In genomic region chr3:155492841-155493240, GRCh38 we compare ENCODE assay signal across 32 cellular contexts.
"Had no signal": no experiment of that assay in that cellular context is flagged by ENCODE, and none has a peak within 500 bp of the region (broad histone marks: within the 10 kb centered on the region; RNA-seq: fewer than 3 reads in every experiment).

No MANE protein-coding gene starts in this region.

- FAIRE-seq: colon had no signal

- H3K36me3 ChIP-seq: ascending aorta, esophagus muscularis mucosa, gastrocnemius medialis, heart right ventricle, WERI-Rb-1 had no signal

- ATAC-seq: activated CD4-positive, CD25-positive, alpha-beta regulatory T cell treated with anti-CD3 and anti-CD28 coated beads, Interleukin-2, amount 50 U/mL, for 24 hours; activated CD8-positive, alpha-beta T cell treated with anti-CD3 and anti-CD28 coated beads for 36 hours; activated naive CD8-positive, alpha-beta T cell treated with anti-CD3 and anti-CD28 coated beads, Interleukin-2, amount 50 U/mL, for 24 hours; activated T-cell treated with anti-CD3 and anti-CD28 coated beads, Interleukin-2, amount 50 U/mL, for 4 hours; activated T-helper 17 cell treated with anti-CD3 and anti-CD28 coated beads, Interleukin-2, amount 50 U/mL, for 72 hours; body of pancreas; effector memory CD8-positive, alpha-beta T cell; foreskin keratinocyte; gastrocnemius medialis; heart right ventricle; T-helper 17 cell had no signal

- H3K36me3 Mint-ChIP-seq: activated naive CD4-positive, alpha-beta T cell treated with anti-CD3 and anti-CD28 coated beads, Interleukin-2, amount 50 U/mL, for 24 hours; activated naive CD8-positive, alpha-beta T cell treated with anti-CD3 and anti-CD28 coated beads for 36 hours had no signal

- H3K4me1 ChIP-seq: ascending aorta, body of pancreas, esophagus muscularis mucosa, foreskin keratinocyte, gastrocnemius medialis, heart right ventricle had no signal

- H3K4me1 Mint-ChIP-seq: activated naive CD4-positive, alpha-beta T cell treated with anti-CD3 and anti-CD28 coated beads, Interleukin-2, amount 50 U/mL, for 24 hours; activated T-helper 17 cell treated with anti-CD3 and anti-CD28 coated beads, Interleukin-2, amount 50 U/mL, for 72 hours had no signal

- H3K27ac Mint-ChIP-seq: activated B cell treated with CpG ODN at 0.5 μM for 24 hours; activated CD8-positive, alpha-beta T cell treated with anti-CD3 and anti-CD28 coated beads for 36 hours; activated naive CD4-positive, alpha-beta T cell treated with anti-CD3 and anti-CD28 coated beads for 36 hours; activated naive CD4-positive, alpha-beta T cell treated with anti-CD3 and anti-CD28 coated beads, Interleukin-2, amount 50 U/mL, for 24 hours; activated naive CD8-positive, alpha-beta T cell treated with anti-CD3 and anti-CD28 coated beads for 36 hours; activated naive CD8-positive, alpha-beta T cell treated with anti-CD3 and anti-CD28 coated beads, Interleukin-2, amount 50 U/mL, for 24 hours; activated T-helper 17 cell treated with anti-CD3 and anti-CD28 coated beads, Interleukin-2, amount 50 U/mL, for 72 hours; effector memory CD8-positive, alpha-beta T cell; T-helper 17 cell; T-helper 2 cell treated with Interferon-gamma antibody and Interleukin-4, amounts not matched to agents 5 μg/mL and 100 μg/mL, for 36 hours had no signal

- H3K4me3 Mint-ChIP-seq: activated B cell treated with CpG ODN at 0.5 μM for 24 hours; activated CD8-positive, alpha-beta T cell treated with anti-CD3 and anti-CD28 coated beads for 36 hours; activated naive CD4-positive, alpha-beta T cell treated with anti-CD3 and anti-CD28 coated beads for 36 hours; activated naive CD4-positive, alpha-beta T cell treated with anti-CD3 and anti-CD28 coated beads, Interleukin-2, amount 50 U/mL, for 24 hours; activated naive CD8-positive, alpha-beta T cell treated with anti-CD3 and anti-CD28 coated beads for 36 hours; activated naive CD8-positive, alpha-beta T cell treated with anti-CD3 and anti-CD28 coated beads, Interleukin-2, amount 50 U/mL, for 24 hours; activated T-cell treated with anti-CD3 and anti-CD28 coated beads, Interleukin-2, amount 50 U/mL, for 4 hours; activated T-helper 17 cell treated with anti-CD3 and anti-CD28 coated beads, Interleukin-2, amount 50 U/mL, for 72 hours; effector memory CD8-positive, alpha-beta T cell; T-helper 17 cell; T-helper 2 cell treated with Interferon-gamma antibody and Interleukin-4, amounts not matched to agents 5 μg/mL and 100 μg/mL, for 36 hours had no signal

- H3K27me3 ChIP-seq: ascending aorta, body of pancreas, esophagus muscularis mucosa, foreskin keratinocyte, gastrocnemius medialis, heart right ventricle had no signal

- H3K9me3 ChIP-seq: ascending aorta, body of pancreas, esophagus muscularis mucosa, gastrocnemius medialis, heart right ventricle had no signal

- DNase-seq: activated B cell treated with CpG ODN at 0.5 μM for 24 hours; activated CD4-positive, alpha-beta T cell treated with anti-CD3 and anti-CD28 coated beads for 48 hours; activated CD4-positive, alpha-beta T cell treated with anti-CD3 and anti-CD28 coated beads, Interleukin-2, amount 50 U/mL, for 1 hour; activated CD4-positive, alpha-beta T cell treated with anti-CD3 and anti-CD28 coated beads, Interleukin-2, amount 50 U/mL, for 48 hours; activated CD8-positive, alpha-beta memory T cell treated with anti-CD3 and anti-CD28 coated beads for 24 hours; activated CD8-positive, alpha-beta T cell treated with anti-CD3 and anti-CD28 coated beads for 36 hours; activated effector memory CD4-positive, alpha-beta T cell treated with anti-CD3 and anti-CD28 coated beads, Interleukin-2, amount 50 U/mL, for 16 hours; activated naive CD4-positive, alpha-beta T cell treated with anti-CD3 and anti-CD28 coated beads for 36 hours; activated naive CD8-positive, alpha-beta T cell treated with anti-CD3 and anti-CD28 coated beads for 36 hours; activated naive CD8-positive, alpha-beta T cell treated with anti-CD3 and anti-CD28 coated beads, Interleukin-2, amount 50 U/mL, for 24 hours; activated T-cell treated with anti-CD3 and anti-CD28 coated beads, Interleukin-2, amount 50 U/mL, for 4 hours; body of pancreas; caudate nucleus; cortex of kidney; dermis blood vessel endothelial cell; effector CD4-positive, alpha-beta T cell; effector memory CD8-positive, alpha-beta T cell; erythroblast; foreskin keratinocyte; gastrocnemius medialis; heart right ventricle; T-helper 1 cell; T-helper 17 cell; T1000; WERI-Rb-1 had no signal

- H3K4me3 ChIP-seq: ascending aorta, body of pancreas, esophagus muscularis mucosa, gastrocnemius medialis, heart right ventricle had no signal

- H3K27ac ChIP-seq: ascending aorta, body of pancreas, esophagus muscularis mucosa, foreskin keratinocyte, gastrocnemius medialis, heart right ventricle, WERI-Rb-1 had no signal

- H3K9me3 Mint-ChIP-seq: activated B cell treated with CpG ODN at 0.5 μM for 24 hours; activated CD8-positive, alpha-beta T cell treated with anti-CD3 and anti-CD28 coated beads for 36 hours; activated naive CD4-positive, alpha-beta T cell treated with anti-CD3 and anti-CD28 coated beads for 36 hours; activated naive CD4-positive, alpha-beta T cell treated with anti-CD3 and anti-CD28 coated beads, Interleukin-2, amount 50 U/mL, for 24 hours; activated naive CD8-positive, alpha-beta T cell treated with anti-CD3 and anti-CD28 coated beads for 36 hours; activated naive CD8-positive, alpha-beta T cell treated with anti-CD3 and anti-CD28 coated beads, Interleukin-2, amount 50 U/mL, for 24 hours; activated T-cell treated with anti-CD3 and anti-CD28 coated beads, Interleukin-2, amount 50 U/mL, for 4 hours; activated T-helper 17 cell treated with anti-CD3 and anti-CD28 coated beads, Interleukin-2, amount 50 U/mL, for 72 hours; T-helper 2 cell treated with Interferon-gamma antibody and Interleukin-4, amounts not matched to agents 5 μg/mL and 100 μg/mL, for 36 hours had no signal

- H3K27me3 Mint-ChIP-seq: activated B cell treated with CpG ODN at 0.5 μM for 24 hours; activated CD8-positive, alpha-beta T cell treated with anti-CD3 and anti-CD28 coated beads for 36 hours; activated naive CD4-positive, alpha-beta T cell treated with anti-CD3 and anti-CD28 coated beads, Interleukin-2, amount 50 U/mL, for 24 hours; activated naive CD8-positive, alpha-beta T cell treated with anti-CD3 and anti-CD28 coated beads for 36 hours; activated T-helper 17 cell treated with anti-CD3 and anti-CD28 coated beads, Interleukin-2, amount 50 U/mL, for 72 hours; effector memory CD8-positive, alpha-beta T cell had no signal
